ENCODE assay signal across 1 cellular context in genomic region chr6:146543211-146543939, GRCh38.
TF ChIP-seq lines count a peak whose summit lies in the region.

Gene RAB32, plus strand, starts transcription at chr6:146543833. Its CDS starts 39 bp downstream, at chr6:146543872.

TF ChIP-seq in HepG2, 621 proteins besides CTCF, POLR2A, EP300 and RAD21 (continued from another document and continues in another):
- TF ChIP-seq FOXK1 (CRISPR knock-in tag; IDR thresholded peaks at IDR 0.05; ENCODE audit: borderline replicate concordance, low read depth), result peak; percentile 10; the same call in 1 of the 2 replicates
- TF ChIP-seq YY1 (IDR thresholded peaks at IDR 0.05; ENCODE audit: insufficient read depth, insufficient replicate concordance, low read depth, low read length), result peak; percentile 75
- no peak for TF ChIP-seq TEAD3 (CRISPR knock-in tag; optimal IDR thresholded peaks at IDR 0.05; ENCODE audit: borderline replicate concordance)
- TF ChIP-seq ZNF670 (CRISPR knock-in tag; IDR thresholded peaks at IDR 0.05; ENCODE audit: borderline replicate concordance), result peak; percentile 23; the same call in 1 of the 2 replicates
- TF ChIP-seq, protein P1, sequence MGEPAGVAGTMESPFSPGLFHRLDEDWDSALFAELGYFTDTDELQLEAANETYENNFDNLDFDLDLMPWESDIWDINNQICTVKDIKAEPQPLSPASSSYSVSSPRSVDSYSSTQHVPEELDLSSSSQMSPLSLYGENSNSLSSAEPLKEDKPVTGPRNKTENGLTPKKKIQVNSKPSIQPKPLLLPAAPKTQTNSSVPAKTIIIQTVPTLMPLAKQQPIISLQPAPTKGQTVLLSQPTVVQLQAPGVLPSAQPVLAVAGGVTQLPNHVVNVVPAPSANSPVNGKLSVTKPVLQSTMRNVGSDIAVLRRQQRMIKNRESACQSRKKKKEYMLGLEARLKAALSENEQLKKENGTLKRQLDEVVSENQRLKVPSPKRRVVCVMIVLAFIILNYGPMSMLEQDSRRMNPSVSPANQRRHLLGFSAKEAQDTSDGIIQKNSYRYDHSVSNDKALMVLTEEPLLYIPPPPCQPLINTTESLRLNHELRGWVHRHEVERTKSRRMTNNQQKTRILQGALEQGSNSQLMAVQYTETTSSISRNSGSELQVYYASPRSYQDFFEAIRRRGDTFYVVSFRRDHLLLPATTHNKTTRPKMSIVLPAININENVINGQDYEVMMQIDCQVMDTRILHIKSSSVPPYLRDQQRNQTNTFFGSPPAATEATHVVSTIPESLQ (CRISPR knock-in tag; conservative IDR thresholded peaks at IDR 0.05), result no peak
- no peak for TF ChIP-seq ZC3H4 (CRISPR knock-in tag; IDR thresholded peaks at IDR 0.05; ENCODE audit: borderline replicate concordance)
- peak; percentile 43 for TF ChIP-seq NR2C2 (CRISPR knock-in tag; IDR thresholded peaks at IDR 0.05; ENCODE audit: borderline replicate concordance)
- no peak for TF ChIP-seq HOXA5 (CRISPR knock-in tag; IDR thresholded peaks at IDR 0.05)
- peak; percentile 79 for TF ChIP-seq ZNF446 (CRISPR knock-in tag; IDR thresholded peaks at IDR 0.05)
- TF ChIP-seq HNRNPLL (IDR thresholded peaks at IDR 0.05; ENCODE audit: low read depth, low read length, poor library complexity, severe bottlenecking), result peak; percentile 43
- peak; percentile 72; the same call in 1 of the 2 replicates for TF ChIP-seq ZBTB38 (CRISPR knock-in tag; IDR thresholded peaks at IDR 0.05)
- no peak for TF ChIP-seq ZBTB49 (CRISPR knock-in tag; IDR thresholded peaks at IDR 0.05; ENCODE audit: borderline replicate concordance)
- TF ChIP-seq ONECUT2 (CRISPR knock-in tag; IDR thresholded peaks at IDR 0.05), result no peak
- no peak for TF ChIP-seq ZNF530 (CRISPR knock-in tag; IDR thresholded peaks at IDR 0.05; ENCODE audit: low read depth)
- TF ChIP-seq ZNF639 (CRISPR knock-in tag; conservative IDR thresholded peaks at IDR 0.05), result 0 out of 2 replicates have a peak, but pooled peaks have one; percentile 26
- TF ChIP-seq ZNF678 (CRISPR knock-in tag; IDR thresholded peaks at IDR 0.05), result peak; percentile 73; the same call in 1 of the 2 replicates
- TF ChIP-seq PHF21A (CRISPR knock-in tag; IDR thresholded peaks at IDR 0.05), result peak; percentile 77; the same call in 1 of the 2 replicates
- TF ChIP-seq ZBTB44 (CRISPR knock-in tag; IDR thresholded peaks at IDR 0.05), result 0 out of 2 replicates have a peak, but pooled peaks have one; percentile 26
- TF ChIP-seq HNRNPUL1 (IDR thresholded peaks at IDR 0.05; ENCODE audit: low read depth, low read length), result peak; percentile 55; the same call in 1 of the 2 replicates
- no peak for TF ChIP-seq GMEB2 (CRISPR knock-in tag; IDR thresholded peaks at IDR 0.05; ENCODE audit: low read depth)
- TF ChIP-seq, protein P2, sequence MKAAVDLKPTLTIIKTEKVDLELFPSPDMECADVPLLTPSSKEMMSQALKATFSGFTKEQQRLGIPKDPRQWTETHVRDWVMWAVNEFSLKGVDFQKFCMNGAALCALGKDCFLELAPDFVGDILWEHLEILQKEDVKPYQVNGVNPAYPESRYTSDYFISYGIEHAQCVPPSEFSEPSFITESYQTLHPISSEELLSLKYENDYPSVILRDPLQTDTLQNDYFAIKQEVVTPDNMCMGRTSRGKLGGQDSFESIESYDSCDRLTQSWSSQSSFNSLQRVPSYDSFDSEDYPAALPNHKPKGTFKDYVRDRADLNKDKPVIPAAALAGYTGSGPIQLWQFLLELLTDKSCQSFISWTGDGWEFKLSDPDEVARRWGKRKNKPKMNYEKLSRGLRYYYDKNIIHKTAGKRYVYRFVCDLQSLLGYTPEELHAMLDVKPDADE (CRISPR knock-in tag; IDR thresholded peaks at IDR 0.05), result 0 out of 2 replicates have a peak, but pooled peaks have one; percentile 37
- no peak for TF ChIP-seq KLF13 (CRISPR knock-in tag; IDR thresholded peaks at IDR 0.05)
- TF ChIP-seq STAG1 (CRISPR knock-in tag; IDR thresholded peaks at IDR 0.05), result peak; percentile 52
- no peak for TF ChIP-seq ZNF652 (CRISPR knock-in tag; IDR thresholded peaks at IDR 0.05; ENCODE audit: borderline replicate concordance, low read depth)
- 0 out of 2 replicates have a peak, but pooled peaks have one; percentile 35 for TF ChIP-seq ZC3H13 (CRISPR knock-in tag; IDR thresholded peaks at IDR 0.05)
- no peak for TF ChIP-seq ZBTB46 (CRISPR knock-in tag; IDR thresholded peaks at IDR 0.05; ENCODE audit: borderline replicate concordance)
- no peak for TF ChIP-seq ZNF251 (CRISPR knock-in tag; IDR thresholded peaks at IDR 0.05)
- TF ChIP-seq ZNF572 (CRISPR knock-in tag; IDR thresholded peaks at IDR 0.05), result no peak
- 0 out of 2 replicates have a peak, but pooled peaks have one; percentile 55 for TF ChIP-seq ZNF383 (CRISPR knock-in tag; IDR thresholded peaks at IDR 0.05; ENCODE audit: borderline replicate concordance)
- TF ChIP-seq, protein P3, sequence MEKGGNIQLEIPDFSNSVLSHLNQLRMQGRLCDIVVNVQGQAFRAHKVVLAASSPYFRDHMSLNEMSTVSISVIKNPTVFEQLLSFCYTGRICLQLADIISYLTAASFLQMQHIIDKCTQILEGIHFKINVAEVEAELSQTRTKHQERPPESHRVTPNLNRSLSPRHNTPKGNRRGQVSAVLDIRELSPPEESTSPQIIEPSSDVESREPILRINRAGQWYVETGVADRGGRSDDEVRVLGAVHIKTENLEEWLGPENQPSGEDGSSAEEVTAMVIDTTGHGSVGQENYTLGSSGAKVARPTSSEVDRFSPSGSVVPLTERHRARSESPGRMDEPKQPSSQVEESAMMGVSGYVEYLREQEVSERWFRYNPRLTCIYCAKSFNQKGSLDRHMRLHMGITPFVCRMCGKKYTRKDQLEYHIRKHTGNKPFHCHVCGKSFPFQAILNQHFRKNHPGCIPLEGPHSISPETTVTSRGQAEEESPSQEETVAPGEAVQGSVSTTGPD (CRISPR knock-in tag; IDR thresholded peaks at IDR 0.05), result no peak
- no peak for TF ChIP-seq NFE2L2 (IDR thresholded peaks at IDR 0.05; ENCODE audit: low read length)
- no peak for TF ChIP-seq DNMT1 (CRISPR knock-in tag; IDR thresholded peaks at IDR 0.05)
- TF ChIP-seq GATA4 (IDR thresholded peaks at IDR 0.05; ENCODE audit: borderline replicate concordance, low read depth), result no peak
- no peak for TF ChIP-seq ZNF10 (CRISPR knock-in tag; IDR thresholded peaks at IDR 0.05; ENCODE audit: borderline replicate concordance, low read depth)
- no peak for TF ChIP-seq ZNF382 (CRISPR knock-in tag; IDR thresholded peaks at IDR 0.05; ENCODE audit: borderline replicate concordance)
- TF ChIP-seq SATB2 (CRISPR knock-in tag; IDR thresholded peaks at IDR 0.05), result 0 out of 2 replicates have a peak, but pooled peaks have one; percentile 7
- 0 out of 2 replicates have a peak, but pooled peaks have one; percentile 4 for TF ChIP-seq NAIF1 (CRISPR knock-in tag; IDR thresholded peaks at IDR 0.05; ENCODE audit: borderline replicate concordance)
- no peak for TF ChIP-seq PREB (CRISPR knock-in tag; IDR thresholded peaks at IDR 0.05)
- peak; percentile 30; the same call in 1 of the 2 replicates for TF ChIP-seq KAT7 (CRISPR knock-in tag; IDR thresholded peaks at IDR 0.05; ENCODE audit: borderline replicate concordance)
- TF ChIP-seq, protein P4, sequence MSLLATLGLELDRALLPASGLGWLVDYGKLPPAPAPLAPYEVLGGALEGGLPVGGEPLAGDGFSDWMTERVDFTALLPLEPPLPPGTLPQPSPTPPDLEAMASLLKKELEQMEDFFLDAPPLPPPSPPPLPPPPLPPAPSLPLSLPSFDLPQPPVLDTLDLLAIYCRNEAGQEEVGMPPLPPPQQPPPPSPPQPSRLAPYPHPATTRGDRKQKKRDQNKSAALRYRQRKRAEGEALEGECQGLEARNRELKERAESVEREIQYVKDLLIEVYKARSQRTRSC (CRISPR knock-in tag; IDR thresholded peaks at IDR 0.05; ENCODE audit: low read depth), result no peak; the same call in 1 of the 2 replicates
- TF ChIP-seq DNMT3B (CRISPR knock-in tag; conservative IDR thresholded peaks at IDR 0.05), result 0 out of 2 replicates have a peak, but pooled peaks have one; percentile 38
- TF ChIP-seq ZNF563 (CRISPR knock-in tag; IDR thresholded peaks at IDR 0.05), result peak; percentile 58; the same call in 1 of the 2 replicates
- TF ChIP-seq ZNF589 (CRISPR knock-in tag; conservative IDR thresholded peaks at IDR 0.05), result no peak
- TF ChIP-seq ZNF205 (CRISPR knock-in tag; IDR thresholded peaks at IDR 0.05), result peak; percentile 54; the same call in 1 of the 2 replicates
- no peak for TF ChIP-seq CENPT (CRISPR knock-in tag; IDR thresholded peaks at IDR 0.05; ENCODE audit: low read depth)
- peak; percentile 91; the same call in 1 of the 2 replicates for TF ChIP-seq ZSCAN20 (CRISPR knock-in tag; IDR thresholded peaks at IDR 0.05; ENCODE audit: borderline replicate concordance)
- no peak; the same call in 1 of the 2 replicates for TF ChIP-seq ELF4 (CRISPR knock-in tag; IDR thresholded peaks at IDR 0.05; ENCODE audit: borderline replicate concordance)
- TF ChIP-seq ZNF839 (CRISPR knock-in tag; IDR thresholded peaks at IDR 0.05; ENCODE audit: borderline replicate concordance), result no peak
- TF ChIP-seq ZNF878 (CRISPR knock-in tag; IDR thresholded peaks at IDR 0.05), result peak; percentile 50; the same call in 1 of the 2 replicates
